Comparison of ENCODE assay signal across 18 cellular contexts in the genomic region with DNA sequence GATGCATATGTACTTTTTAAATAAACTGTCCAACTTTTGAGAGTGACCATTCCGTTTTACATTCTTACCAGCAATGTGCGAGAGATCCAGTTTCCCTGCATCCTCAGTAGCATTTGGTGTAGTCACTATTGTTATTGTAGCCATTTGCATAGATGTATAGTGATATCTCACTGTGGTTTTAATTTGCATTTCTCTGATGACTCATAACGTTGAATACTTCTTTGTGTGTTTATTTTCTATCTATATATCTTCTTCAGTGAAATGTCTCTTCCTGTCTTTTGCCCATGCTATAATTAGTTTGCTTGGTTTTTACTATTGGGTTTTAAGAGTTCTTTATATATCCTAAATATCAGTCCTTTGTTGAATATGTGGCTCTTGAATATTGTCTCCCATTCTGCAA.
"Had no signal": no experiment of that assay in that cellular context is flagged by ENCODE, and none has a peak within 500 bp of the region (broad histone marks: within the 10 kb centered on the region; RNA-seq: fewer than 3 reads in every experiment).

No MANE protein-coding gene starts in this region.

- H3K4me3 Mint-ChIP-seq: activated T-helper 1 cell treated with anti-CD3 and anti-CD28 coated beads, Interleukin-12 subunit alpha, Interleukin-12 subunit beta, Interleukin-2, Interleukin-4 antibody, amounts not matched to agents 30 ng/mL and 10 ng/mL and 1 ng/mL, durations not matched to agents 14 hours and 24 hours and 36 hours; effector memory CD8-positive, alpha-beta T cell; immature natural killer cell; nephron progenitor cell; stimulated activated naive B cell treated with anti-CD40 and anti-IgM and Interleukin-4, amounts not matched to agents 10 μg/mL and 1 μg/mL and 100 μg/mL, for 72 hours had no signal

- H3K27me3 Mint-ChIP-seq: effector memory CD8-positive, alpha-beta T cell; progenitor cell of endocrine pancreas; stimulated activated naive B cell treated with anti-CD40 and anti-IgM and Interleukin-4, amounts not matched to agents 10 μg/mL and 1 μg/mL and 100 μg/mL, for 72 hours had no signal

- H3K9me3 ChIP-seq: gastrocnemius medialis, heart left ventricle, thyroid gland had no signal

- H3K4me1 ChIP-seq: gastrocnemius medialis, heart left ventricle, thyroid gland had no signal

- H3K27me3 ChIP-seq: gastrocnemius medialis, heart left ventricle, thyroid gland had no signal

- ATAC-seq: effector memory CD8-positive, alpha-beta T cell; gastrocnemius medialis; heart left ventricle; right cardiac atrium had no signal

- H3K4me1 Mint-ChIP-seq: immature natural killer cell; stimulated activated naive B cell treated with anti-CD40 and anti-IgM and Interleukin-4, amounts not matched to agents 10 μg/mL and 1 μg/mL and 100 μg/mL, for 72 hours had no signal

- H3K4me3 ChIP-seq: gastrocnemius medialis, heart left ventricle, skin epidermis, thyroid gland had no signal

- H3K27ac ChIP-seq: gastrocnemius medialis, heart left ventricle, skin epidermis, thyroid gland had no signal

- DNase-seq: activated CD4-positive, CD25-positive, alpha-beta regulatory T cell; activated naive CD4-positive, alpha-beta T cell; aorta; dermis blood vessel endothelial cell; effector memory CD8-positive, alpha-beta T cell; gastrocnemius medialis; heart left ventricle; immature natural killer cell; nephron progenitor cell; occipital lobe; right cardiac atrium; stimulated activated CD4-positive, alpha-beta T cell treated with anti-CD3 and anti-CD28 coated beads, Interleukin-15, amount 100 ng/mL, for 24 hours; stimulated activated CD4-positive, alpha-beta T cell treated with anti-CD3 and anti-CD28 coated beads, Interleukin-4, amount 100 ng/mL, for 1 hour; stimulated activated naive B cell treated with anti-CD40 and anti-IgM and Interleukin-4, amounts not matched to agents 10 μg/mL and 1 μg/mL and 100 μg/mL, for 72 hours; thyroid gland had no signal

- H3K36me3 ChIP-seq: gastrocnemius medialis, heart left ventricle, thyroid gland had no signal

- H3K27ac Mint-ChIP-seq: activated T-helper 1 cell treated with anti-CD3 and anti-CD28 coated beads, Interleukin-12 subunit alpha, Interleukin-12 subunit beta, Interleukin-2, Interleukin-4 antibody, amounts not matched to agents 30 ng/mL and 10 ng/mL and 1 ng/mL, durations not matched to agents 14 hours and 24 hours and 36 hours; effector memory CD8-positive, alpha-beta T cell; immature natural killer cell; nephron progenitor cell; progenitor cell of endocrine pancreas; stimulated activated naive B cell treated with anti-CD40 and anti-IgM and Interleukin-4, amounts not matched to agents 10 μg/mL and 1 μg/mL and 100 μg/mL, for 72 hours had no signal

- H3K9me3 Mint-ChIP-seq: nephron progenitor cell had no signal

- H3K36me3 Mint-ChIP-seq: immature natural killer cell; stimulated activated naive B cell treated with anti-CD40 and anti-IgM and Interleukin-4, amounts not matched to agents 10 μg/mL and 1 μg/mL and 100 μg/mL, for 72 hours had no signal
